Comparison of ENCODE assay signal across 29 cellular contexts in the genomic region with DNA sequence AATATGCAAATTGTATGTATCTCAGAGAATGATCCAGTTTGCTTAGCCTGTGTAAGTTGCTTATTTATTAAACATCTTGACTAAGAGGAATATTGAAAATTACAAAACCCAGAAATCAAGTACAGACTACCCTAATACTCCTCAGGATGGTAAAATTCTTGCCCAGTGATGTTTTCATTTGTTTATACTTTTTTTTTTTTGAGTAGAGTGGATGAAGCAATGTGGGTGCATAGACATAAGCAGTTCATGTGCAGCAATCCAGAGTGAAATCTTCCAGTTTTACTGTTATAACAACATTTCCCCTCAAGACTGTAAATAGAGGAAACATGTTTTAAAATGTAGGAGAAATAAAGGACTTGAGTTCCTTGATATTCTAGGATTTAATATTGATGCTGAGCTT. TPM values are rescaled to one million over a fixed set of nuclear protein-coding genes. Genes with fewer than 3 reads are reported as not detected.
"Had no signal": no experiment of that assay in that cellular context is flagged by ENCODE, and none has a peak within 500 bp of the region (broad histone marks: within the 10 kb centered on the region; RNA-seq: fewer than 3 reads in every experiment).

No MANE protein-coding gene starts in this region.

- H3K27ac ChIP-seq: left ventricle myocardium inferior, pancreas, prostate gland, skin epidermis, stomach, testis, thyroid gland, transverse colon, upper lobe of left lung, vagina had no signal

- H3K9me3 ChIP-seq: left ventricle myocardium inferior, mucosa of descending colon, pancreas, prostate gland, stomach, testis, thyroid gland, transverse colon, upper lobe of left lung, vagina had no signal

- DNase-seq: hypothalamus; immature natural killer cell; islet precursor cell; left ventricle myocardium inferior; midbrain; mucosa of descending colon; naive thymus-derived CD4-positive, alpha-beta T cell; nucleus accumbens; pancreas; posterior cingulate gyrus; retina; right cardiac atrium; stimulated activated CD4-positive, alpha-beta T cell treated with anti-CD3 and anti-CD28 coated beads, Interleukin-12 subunit alpha, Interleukin-12 subunit beta, amount 100 ng/mL, for 4 hours; stimulated activated CD4-positive, alpha-beta T cell treated with anti-CD3 and anti-CD28 coated beads, Interleukin-15, amount 100 ng/mL, for 24 hours; stimulated activated CD4-positive, alpha-beta T cell treated with anti-CD3 and anti-CD28 coated beads, Interleukin-2, amount 100 ng/mL, for 24 hours; stimulated activated CD4-positive, alpha-beta T cell treated with anti-CD3 and anti-CD28 coated beads, Interleukin-4, amount 100 ng/mL, for 1 hour; stimulated activated naive B cell treated with anti-CD40 and anti-IgM and Interleukin-4, amounts not matched to agents 10 μg/mL and 1 μg/mL and 100 μg/mL, for 72 hours; stimulated activated naive CD8-positive, alpha-beta T cell treated with anti-CD3 and anti-CD28 coated beads, Interleukin-15, Interleukin-2, amounts not matched to agents 100 U/mL and 50 U/mL, for 24 hours; stomach; testis; thyroid gland; transverse colon; upper lobe of left lung had no signal

- H3K36me3 ChIP-seq: left ventricle myocardium inferior, pancreas, prostate gland, stomach, thyroid gland, transverse colon, upper lobe of left lung, vagina had no signal

- H3K27me3 ChIP-seq: pancreas, testis, thyroid gland, vagina had no signal

- H3K4me1 ChIP-seq: pancreas, prostate gland, testis, transverse colon, vagina had no signal

- H3K4me3 ChIP-seq: left ventricle myocardium inferior, lung, mucosa of descending colon, pancreas, prostate gland, skin epidermis, stomach, testis, thyroid gland, transverse colon, upper lobe of left lung, vagina had no signal

- ATAC-seq: mucosa of descending colon; naive thymus-derived CD4-positive, alpha-beta T cell; natural killer cell treated with Interleukin-12 subunit alpha and Interleukin-12 subunit beta and Interleukin-15 and Interleukin-18, amount 100 ng/mL, for 72 hours; pancreas; right cardiac atrium; sciatic nerve; stimulated activated naive B cell treated with anti-CD40 and anti-IgM and Interleukin-4, amounts not matched to agents 10 μg/mL and 1 μg/mL and 100 μg/mL, for 72 hours; stimulated activated naive CD8-positive, alpha-beta T cell treated with anti-CD3 and anti-CD28 coated beads, Interleukin-15, Interleukin-2, amounts not matched to agents 100 U/mL and 50 U/mL, for 24 hours had no signal

RNA-seq across cellular contexts. Expression of a gene that starts 4.7 kb away (rescaled TPM):
- total RNA-seq: naive thymus-derived CD4-positive, alpha-beta T cell; natural killer cell treated with Interleukin-12 subunit alpha and Interleukin-12 subunit beta and Interleukin-15 and Interleukin-18, amount 100 ng/mL, for 72 hours had no signal
- polyA plus RNA-seq: immature natural killer cell; naive thymus-derived CD4-positive, alpha-beta T cell had no signal
